Comparison of ENCODE assay signal across 1 cellular context in the genomic region with DNA sequence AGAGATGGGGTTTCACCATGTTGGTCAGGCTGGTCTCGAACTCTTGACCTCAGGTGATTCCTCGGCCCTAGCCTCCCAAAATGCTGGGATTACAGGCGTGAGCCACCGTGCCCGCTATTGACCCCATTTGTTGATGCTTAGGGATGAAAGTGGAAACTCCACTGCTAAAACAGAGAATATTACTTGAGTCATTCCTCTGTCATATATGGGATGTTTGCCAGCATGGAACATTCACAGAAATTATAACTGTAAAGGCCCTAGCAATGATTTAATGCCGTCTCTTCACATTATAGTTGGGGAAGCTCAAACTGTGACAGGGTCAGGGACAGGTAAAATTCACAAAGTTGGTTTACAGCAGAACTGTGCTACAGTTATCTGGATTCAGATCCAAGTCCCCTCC.
TF ChIP-seq lines count a peak whose summit lies in the region.

No MANE protein-coding gene starts in this region.

TF ChIP-seq in SK-N-SH treated with all-trans-retinoic acid at 6 μM for 48 hours, 23 proteins besides CTCF, POLR2A, EP300 and RAD21 (continued from another document):
- TF ChIP-seq, protein P1, sequence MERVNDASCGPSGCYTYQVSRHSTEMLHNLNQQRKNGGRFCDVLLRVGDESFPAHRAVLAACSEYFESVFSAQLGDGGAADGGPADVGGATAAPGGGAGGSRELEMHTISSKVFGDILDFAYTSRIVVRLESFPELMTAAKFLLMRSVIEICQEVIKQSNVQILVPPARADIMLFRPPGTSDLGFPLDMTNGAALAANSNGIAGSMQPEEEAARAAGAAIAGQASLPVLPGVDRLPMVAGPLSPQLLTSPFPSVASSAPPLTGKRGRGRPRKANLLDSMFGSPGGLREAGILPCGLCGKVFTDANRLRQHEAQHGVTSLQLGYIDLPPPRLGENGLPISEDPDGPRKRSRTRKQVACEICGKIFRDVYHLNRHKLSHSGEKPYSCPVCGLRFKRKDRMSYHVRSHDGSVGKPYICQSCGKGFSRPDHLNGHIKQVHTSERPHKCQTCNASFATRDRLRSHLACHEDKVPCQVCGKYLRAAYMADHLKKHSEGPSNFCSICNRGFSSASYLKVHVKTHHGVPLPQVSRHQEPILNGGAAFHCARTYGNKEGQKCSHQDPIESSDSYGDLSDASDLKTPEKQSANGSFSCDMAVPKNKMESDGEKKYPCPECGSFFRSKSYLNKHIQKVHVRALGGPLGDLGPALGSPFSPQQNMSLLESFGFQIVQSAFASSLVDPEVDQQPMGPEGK (CRISPR knock-in tag; IDR thresholded peaks at IDR 0.05; ENCODE audit: borderline replicate concordance) = no peak
- TF ChIP-seq, protein P2, sequence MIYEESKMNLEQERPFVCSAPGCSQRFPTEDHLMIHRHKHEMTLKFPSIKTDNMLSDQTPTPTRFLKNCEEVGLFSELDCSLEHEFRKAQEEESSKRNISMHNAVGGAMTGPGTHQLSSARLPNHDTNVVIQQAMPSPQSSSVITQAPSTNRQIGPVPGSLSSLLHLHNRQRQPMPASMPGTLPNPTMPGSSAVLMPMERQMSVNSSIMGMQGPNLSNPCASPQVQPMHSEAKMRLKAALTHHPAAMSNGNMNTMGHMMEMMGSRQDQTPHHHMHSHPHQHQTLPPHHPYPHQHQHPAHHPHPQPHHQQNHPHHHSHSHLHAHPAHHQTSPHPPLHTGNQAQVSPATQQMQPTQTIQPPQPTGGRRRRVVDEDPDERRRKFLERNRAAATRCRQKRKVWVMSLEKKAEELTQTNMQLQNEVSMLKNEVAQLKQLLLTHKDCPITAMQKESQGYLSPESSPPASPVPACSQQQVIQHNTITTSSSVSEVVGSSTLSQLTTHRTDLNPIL (CRISPR knock-in tag; IDR thresholded peaks at IDR 0.05; ENCODE audit: low read depth) = no peak
- TF ChIP-seq OSR1 (CRISPR knock-in tag; IDR thresholded peaks at IDR 0.05) (no peak), ZNF8 (CRISPR knock-in tag; IDR thresholded peaks at IDR 0.05) (no peak), ZNF565 (CRISPR knock-in tag; conservative IDR thresholded peaks at IDR 0.05; ENCODE audit: low read depth) (no peak), ZFP30 (CRISPR knock-in tag; IDR thresholded peaks at IDR 0.05) (no peak), ZC3H10 (CRISPR knock-in tag; IDR thresholded peaks at IDR 0.05) (no peak)
- TF ChIP-seq, protein P3, sequence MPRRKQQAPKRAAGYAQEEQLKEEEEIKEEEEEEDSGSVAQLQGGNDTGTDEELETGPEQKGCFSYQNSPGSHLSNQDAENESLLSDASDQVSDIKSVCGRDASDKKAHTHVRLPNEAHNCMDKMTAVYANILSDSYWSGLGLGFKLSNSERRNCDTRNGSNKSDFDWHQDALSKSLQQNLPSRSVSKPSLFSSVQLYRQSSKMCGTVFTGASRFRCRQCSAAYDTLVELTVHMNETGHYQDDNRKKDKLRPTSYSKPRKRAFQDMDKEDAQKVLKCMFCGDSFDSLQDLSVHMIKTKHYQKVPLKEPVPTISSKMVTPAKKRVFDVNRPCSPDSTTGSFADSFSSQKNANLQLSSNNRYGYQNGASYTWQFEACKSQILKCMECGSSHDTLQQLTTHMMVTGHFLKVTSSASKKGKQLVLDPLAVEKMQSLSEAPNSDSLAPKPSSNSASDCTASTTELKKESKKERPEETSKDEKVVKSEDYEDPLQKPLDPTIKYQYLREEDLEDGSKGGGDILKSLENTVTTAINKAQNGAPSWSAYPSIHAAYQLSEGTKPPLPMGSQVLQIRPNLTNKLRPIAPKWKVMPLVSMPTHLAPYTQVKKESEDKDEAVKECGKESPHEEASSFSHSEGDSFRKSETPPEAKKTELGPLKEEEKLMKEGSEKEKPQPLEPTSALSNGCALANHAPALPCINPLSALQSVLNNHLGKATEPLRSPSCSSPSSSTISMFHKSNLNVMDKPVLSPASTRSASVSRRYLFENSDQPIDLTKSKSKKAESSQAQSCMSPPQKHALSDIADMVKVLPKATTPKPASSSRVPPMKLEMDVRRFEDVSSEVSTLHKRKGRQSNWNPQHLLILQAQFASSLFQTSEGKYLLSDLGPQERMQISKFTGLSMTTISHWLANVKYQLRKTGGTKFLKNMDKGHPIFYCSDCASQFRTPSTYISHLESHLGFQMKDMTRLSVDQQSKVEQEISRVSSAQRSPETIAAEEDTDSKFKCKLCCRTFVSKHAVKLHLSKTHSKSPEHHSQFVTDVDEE (CRISPR knock-in tag; IDR thresholded peaks at IDR 0.05) = no peak
